Comparison of ENCODE assay signal across 14 cellular contexts in the genomic region with DNA sequence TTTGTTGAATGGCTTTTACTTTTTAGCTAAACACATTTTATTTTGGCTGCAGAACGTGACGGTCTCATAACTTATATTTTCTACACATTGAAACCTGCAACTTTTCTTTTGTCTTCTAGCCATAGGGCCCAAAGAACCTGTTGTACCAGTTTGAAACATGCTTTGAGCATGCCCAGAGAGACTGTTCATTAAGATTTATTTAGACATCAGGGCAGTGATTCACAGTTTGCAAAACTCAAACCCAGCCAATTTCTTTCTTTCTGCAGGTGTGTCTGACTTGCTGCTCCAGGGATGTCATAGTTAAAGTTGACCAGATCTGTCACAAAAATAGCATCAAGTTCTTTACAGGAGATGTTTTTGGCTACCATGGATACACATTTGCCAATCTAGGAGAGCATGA. TPM values are rescaled to one million over a fixed set of nuclear protein-coding genes. Genes with fewer than 3 reads are reported as not detected.
DNase-seq lines count a peak whose midpoint lies in the region; ATAC-seq and TF ChIP-seq lines count a peak whose summit lies in the region.
"Had no signal": no experiment of that assay in that cellular context is flagged by ENCODE, and none has a peak within 500 bp of the region (broad histone marks: within the 10 kb centered on the region; RNA-seq: fewer than 3 reads in every experiment).

No MANE protein-coding gene starts in this region.

- WGBS in thyroid gland, 2 donors = 50 to 62% methylated on average over 2 of the region's 2 CpGs

- ATAC-seq in activated T-cell treated with anti-CD3 and anti-CD28 coated beads, Interleukin-2, amount 50 U/mL, for 72 hours (replicated peaks in 1 of 2) = no peak
- ATAC-seq in HG02623 (IDR thresholded peaks at IDR 0.05; ENCODE audit: unreplicated experiment) = no peak
- ATAC-seq in GM18517 (IDR thresholded peaks at IDR 0.05; ENCODE audit: unreplicated experiment) = no peak

- peak overlapping the region; percentile 92 for H3K27ac ChIP-seq in VCaP
- peak overlapping the region in 2 of 3 donors; percentile 34 to 68 for H3K27ac ChIP-seq in thyroid gland
- H3K27ac ChIP-seq: HL-60 had no signal

- peaks cover 57% of the 10 kb centered on the region for H3K4me1 Mint-ChIP-seq in activated T-cell treated with anti-CD3 and anti-CD28 coated beads, Interleukin-2, amount 50 U/mL, for 72 hours (ENCODE audit: low read depth)
- peaks cover 56% of the 10 kb centered on the region for H3K4me1 Mint-ChIP-seq in activated T-cell treated with anti-CD3 and anti-CD28 coated beads, Interleukin-2, amount 50 U/mL, for 24 hours (ENCODE audit: low read depth)

- no peak overlapping the region for H3K4me3 Mint-ChIP-seq in activated T-cell treated with anti-CD3 and anti-CD28 coated beads, Interleukin-2, amount 50 U/mL, for 72 hours
- no peak overlapping the region for H3K4me3 Mint-ChIP-seq in activated T-cell treated with anti-CD3 and anti-CD28 coated beads, Interleukin-2, amount 50 U/mL, for 24 hours
- H3K4me3 Mint-ChIP-seq: naive B cell had no signal

- H3K27me3 ChIP-seq in thyroid gland = no peaks in the 10 kb centered on the region
- H3K27me3 ChIP-seq: spleen had no signal

- H3K36me3 Mint-ChIP-seq in activated T-cell treated with anti-CD3 and anti-CD28 coated beads, Interleukin-2, amount 50 U/mL, for 72 hours (ENCODE audit: insufficient read depth in 2 of 2) = peaks cover 26 to 65% of the 10 kb centered on the region in 2 donors
- H3K36me3 Mint-ChIP-seq in activated T-cell treated with anti-CD3 and anti-CD28 coated beads, Interleukin-2, amount 50 U/mL, for 24 hours (ENCODE audit: low read depth) = peaks cover 97% of the 10 kb centered on the region

- intact Hi-C loops in thyroid gland (cut with DNase I) = loop anchor here (5.0 kb wide), 1 partner anchor 90 kb away; no protein-coding TSS in a partner anchor

- H3K4me3 ChIP-seq in thyroid gland (replicated peaks in 1 of 3) = no peak overlapping the region
- H3K4me3 ChIP-seq: spleen had no signal

- no peaks in the 10 kb centered on the region for H3K27me3 Mint-ChIP-seq in activated T-cell treated with anti-CD3 and anti-CD28 coated beads, Interleukin-2, amount 50 U/mL, for 72 hours (ENCODE audit: low read depth)
- no peaks in the 10 kb centered on the region for H3K27me3 Mint-ChIP-seq in activated T-cell treated with anti-CD3 and anti-CD28 coated beads, Interleukin-2, amount 50 U/mL, for 24 hours
- H3K27me3 Mint-ChIP-seq: naive B cell had no signal

- DNase-seq in activated T-cell treated with anti-CD3 and anti-CD28 coated beads, Interleukin-2, amount 50 U/mL, for 72 hours = no peak
- no peak for DNase-seq in activated T-cell treated with anti-CD3 and anti-CD28 coated beads, Interleukin-2, amount 50 U/mL, for 24 hours
- DNase-seq in left kidney (ENCODE audit: low read depth, low spot score) (peak; percentile 63), thyroid gland (no peak), OCI-M2 (lab: John Stamatoyannopoulos, UW; ENCODE audit: unreplicated experiment) (no peak)
- DNase-seq: activated CD4-positive, alpha-beta T cell treated with anti-CD3 and anti-CD28 coated beads for 1 hour; activated effector memory CD4-positive, alpha-beta T cell treated with Interleukin-2 at 50 U/mL for 16 hours; naive B cell; Right ventricle myocardium superior; spleen had no signal

- TF ChIP-seq POLR2A in thyroid gland (IDR thresholded peaks at IDR 0.05) = no peak

- no peaks in the 10 kb centered on the region for H3K9me3 Mint-ChIP-seq in activated T-cell treated with anti-CD3 and anti-CD28 coated beads, Interleukin-2, amount 50 U/mL, for 72 hours
- no peaks in the 10 kb centered on the region for H3K9me3 Mint-ChIP-seq in activated T-cell treated with anti-CD3 and anti-CD28 coated beads, Interleukin-2, amount 50 U/mL, for 24 hours
- H3K9me3 Mint-ChIP-seq: naive B cell had no signal

- H3K9me3 ChIP-seq in thyroid gland = no peaks in the 10 kb centered on the region
- H3K9me3 ChIP-seq: spleen had no signal

- peak overlapping the region; percentile 70 for H3K27ac Mint-ChIP-seq in activated T-cell treated with anti-CD3 and anti-CD28 coated beads, Interleukin-2, amount 50 U/mL, for 72 hours
- no peak overlapping the region for H3K27ac Mint-ChIP-seq in activated T-cell treated with anti-CD3 and anti-CD28 coated beads, Interleukin-2, amount 50 U/mL, for 24 hours

- H3K4me1 ChIP-seq in thyroid gland = peaks cover 23 to 24% of the 10 kb centered on the region in 2 donors

- TF ChIP-seq CTCF in VCaP (conservative IDR thresholded peaks at IDR 0.05) = no peak
- no peak for TF ChIP-seq CTCF in thyroid gland (IDR thresholded peaks at IDR 0.05)

- peaks cover 18 to 21% of the 10 kb centered on the region in 2 donors for H3K36me3 ChIP-seq in thyroid gland

RNA-seq across cellular contexts. Expression of gene SAE1, which starts 22.0 kb away (rescaled TPM):
- 100 to 1,000 TPM; 232 to 254 TPM for total RNA-seq in activated T-cell treated with anti-CD3 and anti-CD28 coated beads, Interleukin-2, amount 50 U/mL, for 72 hours
- 100 to 1,000 TPM in 3 of 4 donors, 10 to 100 TPM in 1; 79.5 to 119 (median 103) TPM for total RNA-seq in thyroid gland

RNA-seq across cellular contexts. Expression of gene ZC3H4, which starts 39.1 kb away (rescaled TPM):
- total RNA-seq in activated T-cell treated with anti-CD3 and anti-CD28 coated beads, Interleukin-2, amount 50 U/mL, for 72 hours = 10 to 100 TPM; 76.0 to 84.0 TPM
- 10 to 100 TPM; 19.1 to 36.7 (median 31.3) TPM for total RNA-seq in thyroid gland
